Comparison of ENCODE assay signal across 8 cellular contexts in the genomic region with DNA sequence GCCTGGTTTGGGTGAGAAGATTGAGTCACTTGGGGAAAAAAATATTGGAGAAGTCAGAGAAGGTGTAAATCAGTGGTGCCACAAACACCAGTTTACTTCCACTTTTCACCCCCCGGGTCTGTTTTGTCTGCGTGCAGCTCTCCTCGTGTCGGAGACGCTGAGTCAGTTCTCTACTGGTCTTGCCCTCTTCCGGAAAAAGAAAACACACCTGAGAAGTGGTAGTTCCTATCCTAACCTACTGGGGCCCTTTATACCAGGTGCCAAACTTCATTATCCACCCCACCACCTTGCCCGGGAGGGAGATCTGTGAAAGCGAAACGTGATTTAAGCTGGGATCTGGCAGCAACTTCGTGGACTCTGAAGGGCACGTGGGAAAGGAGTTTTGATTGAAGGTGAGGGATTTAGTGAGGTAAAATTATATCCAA. TPM values are rescaled to one million over a fixed set of nuclear protein-coding genes. Genes with fewer than 3 reads are reported as not detected.
DNase-seq lines count a peak whose midpoint lies in the region; ATAC-seq, FAIRE-seq and TF ChIP-seq lines count a peak whose summit lies in the region.

No MANE protein-coding gene starts in this region.

- H3K27me3 Mint-ChIP-seq in activated T-cell treated with anti-CD3 and anti-CD28 coated beads, Interleukin-2, amount 50 U/mL, for 4 hours (ENCODE audit: low read depth): no peaks in the 10 kb centered on the region
- no peaks in the 10 kb centered on the region for H3K27me3 Mint-ChIP-seq in type B pancreatic cell

- H3K27ac ChIP-seq in AG04450 (ENCODE audit: low read depth, low read length): no peak overlapping the region
- peak overlapping the region; percentile 82 to 99 (median 95) for H3K27ac ChIP-seq in pancreas

- H3K36me3 ChIP-seq in pancreas: no peaks in the 10 kb centered on the region

- WGBS in pancreas, 2 donors: 17 to 22% methylated on average over 11 of the region's 11 CpGs

- POLR2A ChIA-PET in AG04450 (lab: Yijun Ruan, JAX): interaction anchor here (1.5 kb wide), 1 partner anchor 80 kb away, joined by 3 read pairs; no protein-coding TSS in a partner anchor

- H3K4me1 Mint-ChIP-seq in activated T-cell treated with anti-CD3 and anti-CD28 coated beads, Interleukin-2, amount 50 U/mL, for 4 hours (ENCODE audit: low read depth): peaks cover 39% of the 10 kb centered on the region
- H3K4me1 Mint-ChIP-seq in type B pancreatic cell (ENCODE audit: unreplicated experiment): peaks cover 36% of the 10 kb centered on the region

- H3K36me3 Mint-ChIP-seq in activated T-cell treated with anti-CD3 and anti-CD28 coated beads, Interleukin-2, amount 50 U/mL, for 4 hours (ENCODE audit: insufficient read depth): peaks cover 5% of the 10 kb centered on the region
- H3K36me3 Mint-ChIP-seq in type B pancreatic cell: peaks cover 3% of the 10 kb centered on the region

- peaks cover 9 to 28% (median 11%) of the 10 kb centered on the region in 3 donors for H3K4me1 ChIP-seq in pancreas

- FAIRE-seq in pancreas (lab: Jason Lieb, UNC): no peak

- peak overlapping the region; percentile 99 for H3K27ac Mint-ChIP-seq in type B pancreatic cell

- H3K4me3 Mint-ChIP-seq in activated T-cell treated with anti-CD3 and anti-CD28 coated beads, Interleukin-2, amount 50 U/mL, for 4 hours: peak overlapping the region; percentile 98
- H3K4me3 Mint-ChIP-seq in type B pancreatic cell: peak overlapping the region; percentile 91

- H3K4me3 ChIP-seq in AG04450 (ENCODE audit: low read depth, low read length) (peak overlapping the region; percentile 83), fibroblast of villous mesenchyme (ENCODE audit: low read depth, low read length) (peak overlapping the region; percentile 88), pancreas (peak overlapping the region in 2 of 4 donors; percentile 91 to 98)

- H3K9me3 Mint-ChIP-seq in activated T-cell treated with anti-CD3 and anti-CD28 coated beads, Interleukin-2, amount 50 U/mL, for 4 hours: no peaks in the 10 kb centered on the region
- no peaks in the 10 kb centered on the region for H3K9me3 Mint-ChIP-seq in type B pancreatic cell

- TF ChIP-seq CTCF in AG04450 (IDR thresholded peaks at IDR 0.05; ENCODE audit: low read depth, low read length) (no peak), fibroblast of villous mesenchyme (IDR thresholded peaks at IDR 0.05; ENCODE audit: insufficient read depth, low read depth, low read length) (no peak), pancreas (IDR thresholded peaks at IDR 0.05) (no peak), type B pancreatic cell (conservative IDR thresholded peaks at IDR 0.05) (no peak)

- CTCF ChIA-PET in AG04450 (lab: Charles Lee): interaction anchor here (1.2 to 3.7 kb wide), 4 partner anchors 14 to 362 kb away, joined by 3 to 26 read pairs (median 5); no protein-coding TSS in a partner anchor

- peak; percentile 56 for ATAC-seq in GM18870 (IDR thresholded peaks at IDR 0.05; ENCODE audit: unreplicated experiment)
- peak; percentile 30 for ATAC-seq in HG03103 (IDR thresholded peaks at IDR 0.05; ENCODE audit: low read depth, unreplicated experiment)
- ATAC-seq in activated T-cell treated with anti-CD3 and anti-CD28 coated beads, Interleukin-2, amount 50 U/mL, for 4 hours: peak; percentile 20 to 32
- ATAC-seq in pancreas: peak in 3 of 4 donors; percentile 4 to 43 (median 18)

- peaks cover 7% of the 10 kb centered on the region; the same call in 1 of the 2 replicates for H3K9me3 ChIP-seq in AG04450 (ENCODE audit: control insufficient read depth, insufficient read depth, low read length)
- no peaks in the 10 kb centered on the region for H3K9me3 ChIP-seq in pancreas

- DNase-seq in AG04450 (ENCODE audit: low read depth, low spot score) (no peak), NCI-H69 (lab: John Stamatoyannopoulos, UW) (peak; percentile 81), fibroblast of villous mesenchyme (ENCODE audit: low read depth) (peak; percentile 20), pancreas (peak in 5 of 6 donors; percentile 19 to 63 (median 34)), type B pancreatic cell (ENCODE audit: extremely low spot score, unreplicated experiment) (no peak)
- peak; percentile 75 for DNase-seq in activated T-cell treated with anti-CD3 and anti-CD28 coated beads, Interleukin-2, amount 50 U/mL, for 4 hours

- intact Hi-C loops in pancreas (cut with DNase I): loop anchor here in 1 of 3 donors (10.0 kb wide), 1 partner anchor 357 kb away; no protein-coding TSS in a partner anchor

- H3K27me3 ChIP-seq in AG04450 (ENCODE audit: control insufficient read depth, insufficient read depth, low read length): no peaks in the 10 kb centered on the region
- no peaks in the 10 kb centered on the region for H3K27me3 ChIP-seq in pancreas

RNA-seq across cellular contexts. Expression of a gene that starts 0.9 kb away (rescaled TPM):
- polyA plus RNA-seq in AG04450 (2011; rRNA removed) (48.9 and 59.6 TPM in 2 replicates), pancreas (10 to 100 TPM; 22.9 to 53.6 TPM)
- 43.6 and 70.0 TPM in 2 replicates for polyA minus RNA-seq in AG04450 (2011; rRNA and poly(A)+ RNA removed)
- 10 to 100 TPM; 52.8 to 61.2 (median 54.3) TPM for total RNA-seq in activated T-cell treated with anti-CD3 and anti-CD28 coated beads, Interleukin-2, amount 50 U/mL, for 4 hours
- total RNA-seq in fibroblast of villous mesenchyme (35.4 and 76.0 TPM in 2 replicates), pancreas (10 to 100 TPM; 23.3 to 53.9 (median 35.2) TPM), type B pancreatic cell (ENCODE audit: low replicate concordance) (63.7 and 98.2 TPM in 2 replicates)

Comparison
In these comparisons a context has a peak if more than half of its experiments do, and no peak if none do; other contexts are left out.
1. DNase-seq: peak in NCI-H69 (single experiment), activated T-cell treated with anti-CD3 and anti-CD28 coated beads, Interleukin-2, amount 50 U/mL, for 4 hours (single experiment), fibroblast of villous mesenchyme (single experiment) and pancreas (5 of 6); none in AG04450 (single experiment) and type B pancreatic cell (single experiment).
2. Peak in every context shown above with its lines, with median percentiles within 50 percentile points of each other: ATAC-seq.